ENCODE assay signal across 12 cellular contexts in the genomic region with DNA sequence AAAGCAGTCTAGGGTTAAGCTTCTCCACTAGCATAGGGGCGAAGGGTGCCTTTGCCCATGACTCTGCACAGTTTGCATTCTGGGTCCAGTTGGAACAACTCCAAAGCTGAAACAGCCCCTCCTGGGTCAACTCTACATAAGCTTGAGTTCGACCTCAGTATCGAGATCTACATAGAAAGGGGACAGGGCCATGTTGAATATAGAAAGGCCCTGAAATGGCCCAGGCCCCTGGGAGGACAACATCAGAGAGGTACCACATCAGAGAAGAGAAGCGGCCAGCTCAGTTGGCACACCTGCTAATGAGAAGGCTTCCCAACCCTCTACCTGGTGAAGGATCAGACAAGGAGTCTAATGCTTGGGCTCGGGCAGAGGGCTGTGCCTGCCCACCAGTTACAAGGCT. TPM values are rescaled to one million over a fixed set of nuclear protein-coding genes. Genes with fewer than 3 reads are reported as not detected.
DNase-seq lines count a peak whose midpoint lies in the region; ATAC-seq, FAIRE-seq and TF ChIP-seq lines count a peak whose summit lies in the region.
"Had no signal": no experiment of that assay in that cellular context is flagged by ENCODE, and none has a peak within 500 bp of the region (broad histone marks: within the 10 kb centered on the region; RNA-seq: fewer than 3 reads in every experiment).

No MANE protein-coding gene starts in this region.

- no peaks in the 10 kb centered on the region for H3K27me3 Mint-ChIP-seq in activated naive CD8-positive, alpha-beta T cell
- peaks cover 4% of the 10 kb centered on the region for H3K27me3 Mint-ChIP-seq in HFFc6 (ENCODE audit: insufficient read depth)

- no peak for ATAC-seq in HepG2

- BruUV-seq in HepG2 (replicated peaks; lab: Mats Ljungman, UMichigan) = no TSS peak

- peaks cover 27% of the 10 kb centered on the region for H3K36me3 Mint-ChIP-seq in activated naive CD8-positive, alpha-beta T cell
- no peaks in the 10 kb centered on the region for H3K36me3 Mint-ChIP-seq in HFFc6 (ENCODE audit: low read depth)

- no peaks in the 10 kb centered on the region for H3K9me3 Mint-ChIP-seq in activated naive CD8-positive, alpha-beta T cell (ENCODE audit: low read depth)
- no peaks in the 10 kb centered on the region for H3K9me3 Mint-ChIP-seq in HFFc6
- H3K9me3 Mint-ChIP-seq: nephron progenitor cell had no signal

- peak overlapping the region; percentile 100 for H3K4me3 Mint-ChIP-seq in activated naive CD8-positive, alpha-beta T cell
- no peak overlapping the region for H3K4me3 Mint-ChIP-seq in HFFc6
- H3K4me3 Mint-ChIP-seq: nephron progenitor cell had no signal

- H3K79me2 ChIP-seq in HepG2 (ENCODE audit: insufficient read depth, low read length) = no peaks in the 10 kb centered on the region

- H3K4me2 ChIP-seq in HepG2 (ENCODE audit: low read depth, low read length) = no peak overlapping the region

- TF ChIP-seq CTCF in liver (IDR thresholded peaks at IDR 0.05; ENCODE audit: low read depth, low read length, missing input control) (no peak), HepG2 (CRISPR knock-in tag; IDR thresholded peaks at IDR 0.05) (no peak), vagina (IDR thresholded peaks at IDR 0.05) (no peak), HFFc6 (IDR thresholded peaks at IDR 0.05) (no peak)

- peaks cover 0 to 17% (median 1%) of the 10 kb centered on the region in 4 donors for H3K36me3 ChIP-seq in liver (ENCODE audit: control insufficient read depth in 4 of 4, insufficient read depth in 3 of 4, low read depth in 1 of 4, low read length in 3 of 4)
- H3K36me3 ChIP-seq in HepG2 (replicated peaks in 1 of 2; ENCODE audit: control insufficient read depth in 1 of 2, insufficient read depth in 2 of 2, low read length in 2 of 2) = no peaks in the 10 kb centered on the region
- H3K36me3 ChIP-seq in muscle layer of duodenum (ENCODE audit: control insufficient read depth in 1 of 2, insufficient read depth in 2 of 2, low read length in 2 of 2) = peaks cover 0 to 4% of the 10 kb centered on the region in 2 donors
- peaks cover 0 to 5% of the 10 kb centered on the region in 2 donors for H3K36me3 ChIP-seq in vagina

- POLR2A ChIA-PET in HepG2 (lab: Yijun Ruan, JAX) = no interaction called here

- TF ChIP-seq EP300 in HepG2 (IDR thresholded peaks at IDR 0.05; ENCODE audit: low read depth in 2 of 2, low read length in 2 of 2) (no peak), HepG2 (CRISPR knock-in tag; IDR thresholded peaks at IDR 0.05; ENCODE audit: borderline replicate concordance) (no peak)

- WGBS in liver = 89% methylated on average over 5 of the region's 5 CpGs
- WGBS in HepG2 (ENCODE audit: low lambda C conversion rate) = 51% methylated on average over 5 of the region's 5 CpGs

- TF ChIP-seq RAD21 in liver (IDR thresholded peaks at IDR 0.05) (no peak), HepG2 (CRISPR knock-in tag; IDR thresholded peaks at IDR 0.05) (no peak)

- DNase-seq in HepG2 (ENCODE audit: low spot score) = no peak
- no peak for DNase-seq in vagina (ENCODE audit: extremely low spot score in 2 of 2)
- DNase-seq in HUDEP-2 (lab: John Stamatoyannopoulos, UW; ENCODE audit: unreplicated experiment in 76 of 76) = no peak
- DNase-seq in SKM-1 (lab: John Stamatoyannopoulos, UW; ENCODE audit: unreplicated experiment) = no peak
- no peak for DNase-seq in HFFc6
- DNase-seq: MV-4-11, NCI-H2227 treated with DMSO at 0.1 percent for 48 hours, nephron progenitor cell had no signal

- peaks cover 16 to 85% (median 71%) of the 10 kb centered on the region in 4 donors for H3K4me1 ChIP-seq in liver (ENCODE audit: control insufficient read depth in 4 of 4, insufficient read depth in 4 of 4, low read length in 3 of 4)
- H3K4me1 ChIP-seq in HepG2 (ENCODE audit: insufficient read depth, low read length) = peaks cover 97% of the 10 kb centered on the region
- peaks cover 9 to 35% of the 10 kb centered on the region in 2 donors for H3K4me1 ChIP-seq in muscle layer of duodenum (ENCODE audit: control insufficient read depth in 1 of 2, insufficient read depth in 2 of 2, low read length in 2 of 2)
- H3K4me1 ChIP-seq in vagina = peaks cover 49% of the 10 kb centered on the region

- H3K27me3 ChIP-seq in liver (ENCODE audit: control insufficient read depth in 4 of 4, insufficient read depth in 4 of 4, low read length in 3 of 4) (no peaks in the 10 kb centered on the region), HepG2 (ENCODE audit: control insufficient read depth in 1 of 2, insufficient read depth in 2 of 2, low read length in 2 of 2) (no peaks in the 10 kb centered on the region), muscle layer of duodenum (ENCODE audit: low read depth, low read length) (no peaks in the 10 kb centered on the region), vagina (no peaks in the 10 kb centered on the region)

- H2AFZ ChIP-seq in HepG2 (ENCODE audit: low read length) = no peak overlapping the region

- H4K20me1 ChIP-seq in HepG2 (ENCODE audit: insufficient read depth, low read length) = no peaks in the 10 kb centered on the region

- H3K4me3 ChIP-seq in liver (ENCODE audit: low read depth in 1 of 3, low read length in 3 of 3) (peak overlapping the region in 2 of 3 donors; percentile 7 to 16), HepG2 (replicated peaks in 1 of 3; ENCODE audit: insufficient read depth in 1 of 3, low read depth in 2 of 3, low read length in 3 of 3) (no peak overlapping the region), muscle layer of duodenum (ENCODE audit: low read depth in 1 of 2, low read length in 2 of 2) (peak overlapping the region in 1 of 2 donors; percentile 32), vagina (peak overlapping the region; percentile 13 to 32)

- CTCF ChIA-PET in HepG2 (lab: Yijun Ruan, JAX; ENCODE audit: low intra/inter-chr PET ratio, low total read pairs) = no interaction called here

- H3K4me1 Mint-ChIP-seq in activated naive CD8-positive, alpha-beta T cell (ENCODE audit: low read depth) = peaks cover 73% of the 10 kb centered on the region
- H3K4me1 Mint-ChIP-seq in HFFc6 (ENCODE audit: low read depth) = peaks cover 14% of the 10 kb centered on the region

- intact Hi-C loops in HepG2 (cut with micrococcal nuclease; ENCODE audit: unreplicated experiment) = no loop called here
- intact Hi-C loops in vagina (cut with DNase I) = no loop called here

- H3K27ac ChIP-seq in liver (ENCODE audit: low read depth in 1 of 2, low read length in 2 of 2) (peak overlapping the region in 1 of 2 donors; percentile 80), HepG2 (ENCODE audit: extremely low read length, insufficient read depth, low read length) (no peak overlapping the region), muscle layer of duodenum (ENCODE audit: low read length) (peak overlapping the region; percentile 72), vagina (peak overlapping the region; percentile 78)

- H3K9ac ChIP-seq in liver (ENCODE audit: low read depth in 1 of 2, low read length in 2 of 2) (peak overlapping the region in 1 of 2 donors; percentile 37), HepG2 (ENCODE audit: insufficient read depth, low read depth, low read length) (no peak overlapping the region)

- H3K9me3 ChIP-seq in liver (ENCODE audit: control insufficient read depth in 4 of 4, low read length in 3 of 4) (no peaks in the 10 kb centered on the region), HepG2 (ENCODE audit: low read length) (no peaks in the 10 kb centered on the region), muscle layer of duodenum (ENCODE audit: control insufficient read depth in 1 of 2, low read length in 2 of 2) (no peaks in the 10 kb centered on the region), vagina (no peaks in the 10 kb centered on the region)

- in situ Hi-C loops in HepG2 (cut with HindIII; ENCODE audit: extremely low pct_ligation_motif_present, low pct_unique_long_range_greater_than_20kb) = no loop called here

- TF ChIP-seq POLR2A in HepG2 (IDR thresholded peaks at IDR 0.05; ENCODE audit: insufficient read depth in 1 of 2, low read depth in 2 of 2, low read length in 2 of 2) = no peak
- TF ChIP-seq POLR2A in vagina (IDR thresholded peaks at IDR 0.05) = no peak

- FAIRE-seq in HepG2 (lab: Jason Lieb, UNC) = no peak

- H3K27ac Mint-ChIP-seq in activated naive CD8-positive, alpha-beta T cell = peak overlapping the region; percentile 100
- H3K27ac Mint-ChIP-seq in HFFc6 = no peak overlapping the region
- H3K27ac Mint-ChIP-seq: nephron progenitor cell had no signal

RNA-seq across cellular contexts. Expression of a gene that starts 1.6 kb away (rescaled TPM):
- total RNA-seq in liver (10 to 100 TPM; 14.9 to 20.7 TPM), HepG2 (2016; rRNA removed; fragmentation: Illumina TruSeq; extraction: Trizol) (0.04 TPM in 1 of 2 replicates, not detected in the other), vagina (25.5 TPM)
- polyA plus RNA-seq in liver (10 to 100 TPM in 1 of 2 donors, 1 to 10 TPM in 1; 8.8 to 10.7 TPM), HepG2 (2011; rRNA removed) (not detected in 2 replicates)
- total RNA-seq in HepG2 (2016; cell fraction: cytosol; rRNA removed; fragmentation: Illumina TruSeq; extraction: Trizol; ENCODE audit: low read depth) = not detected in 2 replicates
- not detected in 2 replicates for total RNA-seq in HepG2 (2016; cell fraction: insoluble cytoplasmic fraction; rRNA removed; fragmentation: Illumina TruSeq; extraction: Trizol)
- total RNA-seq in HepG2 (2016; cell fraction: membrane; rRNA removed; fragmentation: Illumina TruSeq; extraction: Trizol) = not detected in 2 replicates
- total RNA-seq in HepG2 (2016; cell fraction: nucleus; rRNA removed; fragmentation: Illumina TruSeq; extraction: Trizol) = not detected in 2 replicates
- polyA plus RNA-seq in HepG2 (2011; cell fraction: cytosol; rRNA removed) = 0.01 TPM in 1 of 2 replicates, not detected in the other
- 0.36 TPM in 1 of 2 replicates, not detected in the other for polyA plus RNA-seq in HepG2 (2011; cell fraction: nucleus; rRNA removed)
- polyA plus RNA-seq in HepG2 (2012) = 0.07 TPM in 1 of 2 replicates, not detected in the other
- polyA plus RNA-seq in HepG2 (2016; cell fraction: cytosol; fragmentation: Illumina TruSeq; extraction: Trizol; ENCODE audit: low read depth) = not detected in 2 replicates
- not detected in 2 replicates for polyA plus RNA-seq in HepG2 (2016; cell fraction: insoluble cytoplasmic fraction; fragmentation: Illumina TruSeq; extraction: Trizol; ENCODE audit: low read depth)
- polyA plus RNA-seq in HepG2 (2016; cell fraction: membrane; fragmentation: Illumina TruSeq; extraction: Trizol; ENCODE audit: low read depth) = not detected in 2 replicates
- polyA plus RNA-seq in HepG2 (2016; cell fraction: nucleus; fragmentation: Illumina TruSeq; extraction: Trizol; ENCODE audit: insufficient read depth, low read depth) = not detected in 2 replicates
- polyA minus RNA-seq in HepG2 (2011; rRNA and poly(A)+ RNA removed; ENCODE audit: low replicate concordance) = 12.7 TPM in 1 of 2 replicates, not detected in the other
- polyA minus RNA-seq in HepG2 (2011; cell fraction: cytosol; rRNA and poly(A)+ RNA removed) = not detected in 2 replicates
- polyA minus RNA-seq in HepG2 (2011; cell fraction: nucleus; rRNA and poly(A)+ RNA removed) = 0.50 TPM in 1 of 2 replicates, not detected in the other
- 1 to 10 TPM in 5 of 6 experiments, under 1 TPM in 1; 0.92 to 4.0 (median 3.7) TPM for total RNA-seq in HFFc6 (2021; fragmentation: NEBNext Ultra II Directional; extraction: Animal tissue kit (Norgen Biotek cat#: 25700))
- total RNA-seq: RPMI7951 had no signal

RNA-seq across cellular contexts. Expression of a gene that starts 28.7 kb away (rescaled TPM):
- total RNA-seq in liver (under 1 TPM; 0.23 to 0.25 TPM), HepG2 (2016; rRNA removed; fragmentation: Illumina TruSeq; extraction: Trizol) (1.7 and 1.9 TPM in 2 replicates), vagina (5.6 TPM)
- polyA plus RNA-seq in liver (under 1 TPM; 0.07 to 0.32 TPM), HepG2 (2011; rRNA removed) (0.46 and 0.65 TPM in 2 replicates)
- 1.5 and 2.1 TPM in 2 replicates for total RNA-seq in HepG2 (2016; cell fraction: cytosol; rRNA removed; fragmentation: Illumina TruSeq; extraction: Trizol; ENCODE audit: low read depth)
- total RNA-seq in HepG2 (2016; cell fraction: insoluble cytoplasmic fraction; rRNA removed; fragmentation: Illumina TruSeq; extraction: Trizol) = 1.5 and 1.6 TPM in 2 replicates
- total RNA-seq in HepG2 (2016; cell fraction: membrane; rRNA removed; fragmentation: Illumina TruSeq; extraction: Trizol) = 1.7 and 2.0 TPM in 2 replicates
- total RNA-seq in HepG2 (2016; cell fraction: nucleus; rRNA removed; fragmentation: Illumina TruSeq; extraction: Trizol) = 0.90 and 1.4 TPM in 2 replicates
- polyA plus RNA-seq in HepG2 (2011; cell fraction: cytosol; rRNA removed) = 0.44 and 0.51 TPM in 2 replicates
- polyA plus RNA-seq in HepG2 (2011; cell fraction: nucleus; rRNA removed) = 0.13 and 0.55 TPM in 2 replicates
- 0.35 and 0.46 TPM in 2 replicates for polyA plus RNA-seq in HepG2 (2012)
- 0.80 and 1.0 TPM in 2 replicates for polyA plus RNA-seq in HepG2 (2016; cell fraction: cytosol; fragmentation: Illumina TruSeq; extraction: Trizol; ENCODE audit: low read depth)
- 1.2 and 1.8 TPM in 2 replicates for polyA plus RNA-seq in HepG2 (2016; cell fraction: insoluble cytoplasmic fraction; fragmentation: Illumina TruSeq; extraction: Trizol; ENCODE audit: low read depth)
- polyA plus RNA-seq in HepG2 (2016; cell fraction: membrane; fragmentation: Illumina TruSeq; extraction: Trizol; ENCODE audit: low read depth) = 1.1 and 1.5 TPM in 2 replicates
- polyA plus RNA-seq in HepG2 (2016; cell fraction: nucleus; fragmentation: Illumina TruSeq; extraction: Trizol; ENCODE audit: insufficient read depth, low read depth) = 2.6 and 3.9 TPM in 2 replicates
- not detected in 2 replicates for polyA minus RNA-seq in HepG2 (2011; rRNA and poly(A)+ RNA removed; ENCODE audit: low replicate concordance)
- not detected in 2 replicates for polyA minus RNA-seq in HepG2 (2011; cell fraction: cytosol; rRNA and poly(A)+ RNA removed)
- polyA minus RNA-seq in HepG2 (2011; cell fraction: nucleus; rRNA and poly(A)+ RNA removed) = 1.2 and 1.3 TPM in 2 replicates
- total RNA-seq in HFFc6 (2021; fragmentation: NEBNext Ultra II Directional; extraction: Animal tissue kit (Norgen Biotek cat#: 25700)) = under 1 TPM in 3 of 6 experiments, not detected in 3; 0.35 to 0.64 (median 0.57) TPM

RNA-seq across cellular contexts. Expression of a gene that starts 58.8 kb away (rescaled TPM):
- total RNA-seq in liver (10 to 100 TPM; 36.8 to 37.3 TPM), HepG2 (2016; rRNA removed; fragmentation: Illumina TruSeq; extraction: Trizol) (33.6 and 48.2 TPM in 2 replicates), vagina (37.8 TPM)
- polyA plus RNA-seq in liver (10 to 100 TPM; 10.0 to 18.5 TPM), HepG2 (2011; rRNA removed) (33.3 and 35.7 TPM in 2 replicates)
- total RNA-seq in HepG2 (2016; cell fraction: cytosol; rRNA removed; fragmentation: Illumina TruSeq; extraction: Trizol; ENCODE audit: low read depth) = 21.9 and 25.2 TPM in 2 replicates
- 28.5 and 48.4 TPM in 2 replicates for total RNA-seq in HepG2 (2016; cell fraction: insoluble cytoplasmic fraction; rRNA removed; fragmentation: Illumina TruSeq; extraction: Trizol)
- total RNA-seq in HepG2 (2016; cell fraction: membrane; rRNA removed; fragmentation: Illumina TruSeq; extraction: Trizol) = 17.5 and 19.8 TPM in 2 replicates
- total RNA-seq in HepG2 (2016; cell fraction: nucleus; rRNA removed; fragmentation: Illumina TruSeq; extraction: Trizol) = 58.5 and 62.9 TPM in 2 replicates
- polyA plus RNA-seq in HepG2 (2011; cell fraction: cytosol; rRNA removed) = 11.9 and 21.3 TPM in 2 replicates
- polyA plus RNA-seq in HepG2 (2011; cell fraction: nucleus; rRNA removed) = 18.0 and 20.5 TPM in 2 replicates
- polyA plus RNA-seq in HepG2 (2012) = 28.5 and 31.0 TPM in 2 replicates
- 2.4 TPM in 2 replicates for polyA plus RNA-seq in HepG2 (2016; cell fraction: cytosol; fragmentation: Illumina TruSeq; extraction: Trizol; ENCODE audit: low read depth)
- 17.4 and 19.9 TPM in 2 replicates for polyA plus RNA-seq in HepG2 (2016; cell fraction: insoluble cytoplasmic fraction; fragmentation: Illumina TruSeq; extraction: Trizol; ENCODE audit: low read depth)
- polyA plus RNA-seq in HepG2 (2016; cell fraction: membrane; fragmentation: Illumina TruSeq; extraction: Trizol; ENCODE audit: low read depth) = 3.9 and 5.8 TPM in 2 replicates
- polyA plus RNA-seq in HepG2 (2016; cell fraction: nucleus; fragmentation: Illumina TruSeq; extraction: Trizol; ENCODE audit: insufficient read depth, low read depth) = 55.8 and 59.0 TPM in 2 replicates
- 31.1 and 55.3 TPM in 2 replicates for polyA minus RNA-seq in HepG2 (2011; rRNA and poly(A)+ RNA removed; ENCODE audit: low replicate concordance)
- polyA minus RNA-seq in HepG2 (2011; cell fraction: cytosol; rRNA and poly(A)+ RNA removed) = 22.9 and 25.3 TPM in 2 replicates
- polyA minus RNA-seq in HepG2 (2011; cell fraction: nucleus; rRNA and poly(A)+ RNA removed) = 65.7 and 74.1 TPM in 2 replicates
- total RNA-seq in HFFc6 (2021; fragmentation: NEBNext Ultra II Directional; extraction: Animal tissue kit (Norgen Biotek cat#: 25700)) = 10 to 100 TPM; 26.5 to 38.9 (median 33.5) TPM

RNA-seq across cellular contexts. Expression of a gene that starts 58.9 kb away (rescaled TPM):
- total RNA-seq in liver (10 to 100 TPM; 20.4 to 33.9 TPM), HepG2 (2016; rRNA removed; fragmentation: Illumina TruSeq; extraction: Trizol) (22.9 and 33.2 TPM in 2 replicates), vagina (33.9 TPM)
- polyA plus RNA-seq in liver (10 to 100 TPM; 15.7 to 19.1 TPM), HepG2 (2011; rRNA removed) (115 and 123 TPM in 2 replicates)
- 10.8 and 11.1 TPM in 2 replicates for total RNA-seq in HepG2 (2016; cell fraction: cytosol; rRNA removed; fragmentation: Illumina TruSeq; extraction: Trizol; ENCODE audit: low read depth)
- 26.1 and 31.2 TPM in 2 replicates for total RNA-seq in HepG2 (2016; cell fraction: insoluble cytoplasmic fraction; rRNA removed; fragmentation: Illumina TruSeq; extraction: Trizol)
- total RNA-seq in HepG2 (2016; cell fraction: membrane; rRNA removed; fragmentation: Illumina TruSeq; extraction: Trizol) = 24.9 and 25.1 TPM in 2 replicates
- total RNA-seq in HepG2 (2016; cell fraction: nucleus; rRNA removed; fragmentation: Illumina TruSeq; extraction: Trizol) = 33.7 and 39.3 TPM in 2 replicates
- 44.2 and 92.1 TPM in 2 replicates for polyA plus RNA-seq in HepG2 (2011; cell fraction: cytosol; rRNA removed)
- 37.4 and 49.8 TPM in 2 replicates for polyA plus RNA-seq in HepG2 (2011; cell fraction: nucleus; rRNA removed)
- 72.7 and 76.6 TPM in 2 replicates for polyA plus RNA-seq in HepG2 (2012)
- polyA plus RNA-seq in HepG2 (2016; cell fraction: cytosol; fragmentation: Illumina TruSeq; extraction: Trizol; ENCODE audit: low read depth) = 15.3 and 16.5 TPM in 2 replicates
- 24.1 and 24.4 TPM in 2 replicates for polyA plus RNA-seq in HepG2 (2016; cell fraction: insoluble cytoplasmic fraction; fragmentation: Illumina TruSeq; extraction: Trizol; ENCODE audit: low read depth)
- 23.4 and 24.7 TPM in 2 replicates for polyA plus RNA-seq in HepG2 (2016; cell fraction: membrane; fragmentation: Illumina TruSeq; extraction: Trizol; ENCODE audit: low read depth)
- polyA plus RNA-seq in HepG2 (2016; cell fraction: nucleus; fragmentation: Illumina TruSeq; extraction: Trizol; ENCODE audit: insufficient read depth, low read depth) = 39.0 and 46.7 TPM in 2 replicates
- 43.0 and 52.4 TPM in 2 replicates for polyA minus RNA-seq in HepG2 (2011; rRNA and poly(A)+ RNA removed; ENCODE audit: low replicate concordance)
- 32.2 and 46.0 TPM in 2 replicates for polyA minus RNA-seq in HepG2 (2011; cell fraction: cytosol; rRNA and poly(A)+ RNA removed)
- 45.6 and 53.0 TPM in 2 replicates for polyA minus RNA-seq in HepG2 (2011; cell fraction: nucleus; rRNA and poly(A)+ RNA removed)
- total RNA-seq in HFFc6 (2021; fragmentation: NEBNext Ultra II Directional; extraction: Animal tissue kit (Norgen Biotek cat#: 25700)) = 10 to 100 TPM; 23.6 to 32.0 (median 28.9) TPM

Comparison
In these comparisons a context has a peak if more than half of its experiments do, and no peak if none do; other contexts are left out.
1. H3K4me3 ChIP-seq: peak in liver (2 of 3) and vagina (2 of 2); none in HepG2 (0 of 3).